Comparison of ENCODE assay signal across 11 cellular contexts in the genomic region with DNA sequence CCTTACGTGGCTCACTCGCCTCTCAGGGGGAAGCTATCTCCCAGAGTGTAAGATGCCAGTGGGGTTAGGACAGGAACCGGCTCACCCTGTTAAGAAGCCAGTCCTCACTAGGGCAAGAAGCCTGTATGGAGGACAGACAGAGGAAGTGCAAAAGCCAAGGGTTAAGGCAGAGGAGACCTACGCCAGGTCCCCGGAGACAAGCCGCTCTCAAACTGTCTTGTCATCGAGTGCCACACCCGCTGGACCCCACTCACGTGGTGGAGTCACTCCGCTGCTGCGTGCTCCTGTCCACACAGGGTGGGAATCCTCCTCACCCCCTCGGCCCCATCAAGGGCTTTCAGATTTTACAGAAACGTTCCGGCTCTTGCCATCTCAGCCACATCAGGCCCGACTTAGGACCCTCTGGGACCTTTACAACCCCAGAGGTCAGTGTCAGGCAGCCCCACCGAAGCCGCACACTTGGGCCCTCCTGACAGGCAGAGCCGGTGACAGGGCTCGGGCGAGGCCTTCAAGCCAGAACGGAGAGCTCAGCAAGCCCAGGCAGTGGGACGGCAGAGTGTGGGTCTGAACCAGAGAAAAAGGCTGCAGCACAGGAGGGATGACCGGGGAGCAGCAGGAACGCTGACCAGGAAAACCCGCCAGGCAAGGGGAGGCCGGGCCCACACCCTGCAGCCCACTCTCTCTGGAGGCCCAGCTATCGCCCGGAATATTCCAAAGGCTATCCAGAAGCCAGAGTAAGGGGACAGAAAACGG.
DNase-seq lines count a peak whose midpoint lies in the region; ATAC-seq, FAIRE-seq and TF ChIP-seq lines count a peak whose summit lies in the region.
"Had no signal": no experiment of that assay in that cellular context is flagged by ENCODE, and none has a peak within 500 bp of the region (broad histone marks: within the 10 kb centered on the region; RNA-seq: fewer than 3 reads in every experiment).

No MANE protein-coding gene starts in this region.

- TF ChIP-seq POLR2A in heart left ventricle (IDR thresholded peaks at IDR 0.05) = no peak

- H3K27me3 ChIP-seq in cardiac muscle cell = no peaks in the 10 kb centered on the region
- no peaks in the 10 kb centered on the region for H3K27me3 ChIP-seq in heart left ventricle
- H3K27me3 ChIP-seq in pancreas = no peaks in the 10 kb centered on the region

- intact Hi-C loops in Right ventricle myocardium inferior (cut with DNase I) = no loop called here
- intact Hi-C loops in heart left ventricle (cut with DNase I) = loop anchor here in 1 of 10 donors (5.0 kb wide), 1 partner anchor 57 kb away; no protein-coding TSS in a partner anchor
- intact Hi-C loops in pancreas (cut with DNase I) = no loop called here

- H3K4me1 ChIP-seq in cardiac muscle cell (ENCODE audit: low read depth) = peaks cover 9% of the 10 kb centered on the region
- H3K4me1 ChIP-seq in heart left ventricle = peaks cover 0 to 52% (median 45%) of the 10 kb centered on the region in 12 donors
- H3K4me1 ChIP-seq in pancreas = peaks cover 0 to 5% (median 0%) of the 10 kb centered on the region in 3 donors

- ATAC-seq in Right ventricle myocardium inferior (no peak), heart left ventricle (peak; percentile 15 to 55 (median 43)), pancreas (peak in 3 of 4 donors; percentile 9 to 25 (median 11)), GM18870 (IDR thresholded peaks at IDR 0.05; ENCODE audit: unreplicated experiment) (no peak), GM21515 (IDR thresholded peaks at IDR 0.05; ENCODE audit: unreplicated experiment) (no peak)
- ATAC-seq: stimulated activated naive CD8-positive, alpha-beta T cell treated with anti-CD3 and anti-CD28 coated beads, Interleukin-15, amount 100 ng/mL, for 72 hours had no signal

- DNase-seq in cardiac muscle cell (ENCODE audit: low read depth in 1 of 2, low spot score in 1 of 2) = peak in 1 of 2 donors; percentile 27
- no peak for DNase-seq in Right ventricle myocardium inferior (ENCODE audit: missing footprints)
- DNase-seq in heart left ventricle = peak in 3 of 5 donors; percentile 50 to 71 (median 58)
- peak in 1 of 6 donors; percentile 13 for DNase-seq in pancreas
- DNase-seq in stimulated activated CD4-positive, alpha-beta T cell treated with anti-CD3 and anti-CD28 coated beads, Interleukin-4, amount 100 ng/mL, for 24 hours = no peak
- no peak for DNase-seq in SW 1271 (lab: John Stamatoyannopoulos, UW)
- DNase-seq: ACHN; NCI-H1048; stimulated activated naive CD8-positive, alpha-beta T cell treated with anti-CD3 and anti-CD28 coated beads, Interleukin-15, amount 100 ng/mL, for 72 hours had no signal

- no peaks in the 10 kb centered on the region for H3K9me3 ChIP-seq in cardiac muscle cell (ENCODE audit: low read depth)
- no peaks in the 10 kb centered on the region for H3K9me3 ChIP-seq in heart left ventricle
- H3K9me3 ChIP-seq in pancreas = no peaks in the 10 kb centered on the region

- no peak for FAIRE-seq in pancreas (lab: Jason Lieb, UNC)

- TF ChIP-seq CTCF in cardiac muscle cell (IDR thresholded peaks at IDR 0.05; ENCODE audit: low read depth, low read length) (no peak), heart left ventricle (IDR thresholded peaks at IDR 0.05) (no peak), pancreas (IDR thresholded peaks at IDR 0.05) (no peak)

- H3K27ac ChIP-seq in cardiac muscle cell = peak overlapping the region; percentile 14
- H3K27ac ChIP-seq in heart left ventricle = peak overlapping the region; percentile 57 to 94 (median 82)
- peak overlapping the region in 2 of 4 donors; percentile 2 to 44 for H3K27ac ChIP-seq in pancreas

- H3K4me3 ChIP-seq in cardiac muscle cell (no peak overlapping the region), heart left ventricle (peak overlapping the region in 3 of 12 donors; percentile 7 to 24 (median 23)), pancreas (no peak overlapping the region)

- H3K36me3 ChIP-seq in cardiac muscle cell (no peaks in the 10 kb centered on the region), heart left ventricle (no peaks in the 10 kb centered on the region), pancreas (no peaks in the 10 kb centered on the region)

- 65 to 77% (median 67%) methylated on average over 26 to 29 of the region's 29 CpGs for WGBS in heart left ventricle, 4 donors
- WGBS in pancreas, 2 donors = 89 to 90% methylated on average over 29 of the region's 29 CpGs

Comparison
In these comparisons a context has a peak if more than half of its experiments do, and no peak if none do; other contexts are left out.
1. DNase-seq: peak in heart left ventricle (3 of 5); none in Right ventricle myocardium inferior (single experiment), stimulated activated CD4-positive, alpha-beta T cell treated with anti-CD3 and anti-CD28 coated beads, Interleukin-4, amount 100 ng/mL, for 24 hours (single experiment) and SW 1271 (0 of 2).
2. ATAC-seq: peak in heart left ventricle (4 of 4) and pancreas (3 of 4); none in Right ventricle myocardium inferior (single experiment), GM18870 (single experiment) and GM21515 (single experiment).